In genomic region chr2:122749347-122749850, GRCh38 we compare ENCODE assay signal across 2 cellular contexts.
A peak's percentile ranks its signal among the peaks of the same experiment; 100 is the strongest.
TF ChIP-seq lines count a peak whose summit lies in the region.

No MANE protein-coding gene starts in this region.

TF ChIP-seq in SK-N-SH treated with all-trans-retinoic acid at 6 μM for 48 hours, 23 proteins besides CTCF, POLR2A, EP300 and RAD21 (continued from another document):
- TF ChIP-seq CREB5 (CRISPR knock-in tag; IDR thresholded peaks at IDR 0.05; ENCODE audit: low read depth) (peak; percentile 29; the same call in 1 of the 2 replicates), GLIS3 (CRISPR knock-in tag; IDR thresholded peaks at IDR 0.05) (no peak), SNAI2 (CRISPR knock-in tag; IDR thresholded peaks at IDR 0.05) (no peak), ZFP3 (CRISPR knock-in tag; IDR thresholded peaks at IDR 0.05) (no peak), ZNF70 (CRISPR knock-in tag; IDR thresholded peaks at IDR 0.05) (no peak), ESRRG (CRISPR knock-in tag; IDR thresholded peaks at IDR 0.05) (no peak)

TF ChIP-seq in SK-N-SH, 30 proteins besides CTCF, POLR2A, EP300 and RAD21 (continued from another document):
- no peak for TF ChIP-seq REST (IDR thresholded peaks at IDR 0.05; ENCODE audit: low read depth, low read length)
